ENCODE assay signal across 13 cellular contexts in the genomic region with DNA sequence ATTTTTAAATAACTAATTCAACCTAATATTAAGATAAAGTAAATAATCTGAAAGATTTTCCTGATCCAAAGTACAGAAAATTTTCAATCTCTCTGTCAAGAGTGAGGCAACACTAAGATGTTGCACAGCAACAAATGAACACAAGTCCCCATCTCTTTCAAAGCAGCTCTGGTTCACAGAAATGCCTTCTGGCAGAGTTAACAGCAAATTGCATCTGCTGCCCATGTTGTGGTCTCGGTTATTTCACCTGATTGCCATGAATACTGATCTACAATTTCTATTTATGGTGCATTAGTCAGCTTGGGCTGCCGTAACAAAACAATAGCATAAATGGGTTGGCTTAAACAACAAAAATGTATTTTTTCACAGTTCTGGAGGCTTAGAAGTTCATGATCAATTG.
DNase-seq lines count a peak whose midpoint lies in the region; ATAC-seq and TF ChIP-seq lines count a peak whose summit lies in the region.
"Had no signal": no experiment of that assay in that cellular context is flagged by ENCODE, and none has a peak within 500 bp of the region (broad histone marks: within the 10 kb centered on the region; RNA-seq: fewer than 3 reads in every experiment).

No MANE protein-coding gene starts in this region.

- peaks cover 0 to 3% (median 1%) of the 10 kb centered on the region in 4 donors for H3K4me1 ChIP-seq in transverse colon
- H3K4me1 ChIP-seq: BLaER1 had no signal

- H3K4me1 Mint-ChIP-seq in activated T-cell treated with anti-CD3 and anti-CD28 coated beads, Interleukin-2, amount 50 U/mL, for 24 hours (ENCODE audit: low read depth), result no peaks in the 10 kb centered on the region
- no peaks in the 10 kb centered on the region for H3K4me1 Mint-ChIP-seq in CD4-positive, alpha-beta T cell (ENCODE audit: low read depth)

- WGBS in transverse colon (ENCODE audit: low coverage in 1 of 2), 2 donors, result 44 to 70% methylated on average over 2 of the region's 2 CpGs

- intact Hi-C loops in transverse colon (cut with DNase I; ENCODE audit: low total_unique reads), result no loop called here
- intact Hi-C loops in CD4-positive, alpha-beta T cell (cut with DNase I, micrococcal nuclease), result no loop called here

- TF ChIP-seq CTCF in transverse colon (IDR thresholded peaks at IDR 0.05), result no peak
- TF ChIP-seq CTCF in CD4-positive, alpha-beta T cell (IDR thresholded peaks at IDR 0.05), result no peak

- CTCF ChIA-PET in CD4-positive, alpha-beta T cell (lab: Charles Lee), result no interaction called here

- no peak overlapping the region for H3K4me3 Mint-ChIP-seq in activated T-cell treated with anti-CD3 and anti-CD28 coated beads, Interleukin-2, amount 50 U/mL, for 24 hours
- H3K4me3 Mint-ChIP-seq in CD4-positive, alpha-beta T cell, result no peak overlapping the region

- no peaks in the 10 kb centered on the region for H3K36me3 ChIP-seq in transverse colon
- H3K36me3 ChIP-seq: BLaER1 had no signal

- H3K27me3 Mint-ChIP-seq in activated T-cell treated with anti-CD3 and anti-CD28 coated beads, Interleukin-2, amount 50 U/mL, for 24 hours, result no peaks in the 10 kb centered on the region
- H3K27me3 Mint-ChIP-seq in CD4-positive, alpha-beta T cell, result no peaks in the 10 kb centered on the region

- no peak overlapping the region for H3K4me3 ChIP-seq in transverse colon
- H3K4me3 ChIP-seq: BLaER1 had no signal

- peaks cover 24% of the 10 kb centered on the region for H3K9me3 Mint-ChIP-seq in activated T-cell treated with anti-CD3 and anti-CD28 coated beads, Interleukin-2, amount 50 U/mL, for 24 hours
- H3K9me3 Mint-ChIP-seq in CD4-positive, alpha-beta T cell, result peaks cover 19% of the 10 kb centered on the region

- ATAC-seq in CD4-positive, alpha-beta T cell (ENCODE audit: poor library complexity), result no peak

- peaks cover 1 to 3% of the 10 kb centered on the region in 2 donors for H3K9me3 ChIP-seq in transverse colon
- no peaks in the 10 kb centered on the region for H3K9me3 ChIP-seq in CD4-positive, alpha-beta T cell (ENCODE audit: control insufficient read depth, low read length)

- TF ChIP-seq EP300 in transverse colon (IDR thresholded peaks at IDR 0.05; ENCODE audit: low read depth), result no peak

- H3K27me3 ChIP-seq in transverse colon, result no peaks in the 10 kb centered on the region
- no peaks in the 10 kb centered on the region for H3K27me3 ChIP-seq in CD4-positive, alpha-beta T cell (ENCODE audit: control insufficient read depth, insufficient read depth, low read length)
- H3K27me3 ChIP-seq: BLaER1 had no signal

- peak; percentile 40 for DNase-seq in LHCN-M2 (ENCODE audit: low read depth)
- peak; percentile 34 for DNase-seq in astrocyte of the hippocampus (ENCODE audit: low read depth, low spot score)
- DNase-seq in iris pigment epithelial cell (ENCODE audit: low read depth), result peak; percentile 3
- no peak for DNase-seq in transverse colon
- DNase-seq in AG08395 (ENCODE audit: low spot score), result no peak
- no peak for DNase-seq in ureter (ENCODE audit: low spot score)
- DNase-seq in activated T-cell treated with anti-CD3 and anti-CD28 coated beads, Interleukin-2, amount 50 U/mL, for 24 hours, result no peak
- no peak for DNase-seq in CD4-positive, alpha-beta T cell
- DNase-seq: NCI-H1105, NCI-H187 treated with DMSO at 0.1 percent for 48 hours, NCI-H2171, SHP77 had no signal

- TF ChIP-seq POLR2A in transverse colon (IDR thresholded peaks at IDR 0.05), result no peak

- in situ Hi-C loops in transverse colon (cut with MboI; ENCODE audit: low pct_ligation_motif_present in 1 of 4, low pct_unique_long_range_greater_than_20kb in 1 of 4, low sequenced_read_pairs in 3 of 4), result no loop called here

- peak overlapping the region; percentile 3 to 68 (median 39) for H3K27ac ChIP-seq in transverse colon
- H3K27ac ChIP-seq in CD4-positive, alpha-beta T cell (ENCODE audit: low read depth, low read length), result no peak overlapping the region
- H3K27ac ChIP-seq: BLaER1 had no signal

- H3K36me3 Mint-ChIP-seq in activated T-cell treated with anti-CD3 and anti-CD28 coated beads, Interleukin-2, amount 50 U/mL, for 24 hours (ENCODE audit: low read depth), result no peaks in the 10 kb centered on the region
- H3K36me3 Mint-ChIP-seq in CD4-positive, alpha-beta T cell (ENCODE audit: low read depth), result no peaks in the 10 kb centered on the region

- H3K27ac Mint-ChIP-seq in activated T-cell treated with anti-CD3 and anti-CD28 coated beads, Interleukin-2, amount 50 U/mL, for 24 hours, result no peak overlapping the region
- no peak overlapping the region for H3K27ac Mint-ChIP-seq in CD4-positive, alpha-beta T cell

- POLR2A ChIA-PET in CD4-positive, alpha-beta T cell (lab: Charles Lee), result no interaction called here

Comparison
In these comparisons a context has a peak if more than half of its experiments do, and no peak if none do; other contexts are left out.
1. DNase-seq: peak in LHCN-M2 (single experiment), astrocyte of the hippocampus (single experiment) and iris pigment epithelial cell (single experiment); none in transverse colon (single experiment), AG08395 (single experiment), ureter (single experiment), activated T-cell treated with anti-CD3 and anti-CD28 coated beads, Interleukin-2, amount 50 U/mL, for 24 hours (single experiment) and CD4-positive, alpha-beta T cell (0 of 10).